ENCODE assay signal across 26 cellular contexts in the genomic region with DNA sequence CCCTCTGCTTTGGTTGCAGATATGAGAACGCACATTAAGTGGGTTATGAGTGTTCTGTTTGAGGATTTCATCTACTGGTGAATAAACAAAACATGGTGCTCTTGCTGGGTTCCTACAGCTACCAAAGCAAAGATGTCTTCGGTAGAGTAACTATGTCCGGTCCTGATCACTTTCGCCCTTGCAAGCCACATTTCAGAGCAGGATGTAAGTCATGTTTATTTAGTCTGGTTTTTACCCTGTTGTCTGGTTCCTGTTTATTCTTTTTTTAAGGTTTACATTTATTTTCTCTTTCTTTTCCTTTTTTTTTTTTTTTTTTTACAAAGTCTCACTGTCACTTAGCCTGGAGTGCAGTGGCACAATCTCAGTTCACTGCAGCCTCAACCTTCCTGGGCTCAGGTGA.
"Had no signal": no experiment of that assay in that cellular context is flagged by ENCODE, and none has a peak within 500 bp of the region (broad histone marks: within the 10 kb centered on the region; RNA-seq: fewer than 3 reads in every experiment).

No MANE protein-coding gene starts in this region.

- DNase-seq: activated CD4-positive, alpha-beta T cell treated with anti-CD3 and anti-CD28 coated beads for 48 hours; activated CD4-positive, alpha-beta T cell treated with anti-CD3 and anti-CD28 coated beads, Interleukin-2, amount 50 U/mL, for 48 hours; activated CD8-positive, alpha-beta memory T cell treated with anti-CD3 and anti-CD28 coated beads for 24 hours; activated gamma-delta T cell treated with Interleukin-2 at 50 U/mL for 16 hours; activated naive CD4-positive, alpha-beta T cell treated with anti-CD3 and anti-CD28 coated beads, Interleukin-2, amount 50 U/mL, for 16 hours; amniotic stem cell; colonic mucosa; effector CD8-positive, alpha-beta T cell; erythroblast; hippocampal formation; naive thymus-derived CD8-positive, alpha-beta T cell; nucleus accumbens; spleen; stimulated activated naive CD4-positive, alpha-beta T cell; SW 1271; T-helper 9 cell; transverse colon; WERI-Rb-1 had no signal

- H3K4me1 ChIP-seq: breast epithelium, colonic mucosa, parathyroid adenoma, right atrium auricular region, spleen, transverse colon had no signal

- H3K9ac ChIP-seq: parathyroid adenoma had no signal

- H2AFZ ChIP-seq: parathyroid adenoma had no signal

- H3K27me3 ChIP-seq: breast epithelium, colonic mucosa, gastroesophageal sphincter, right atrium auricular region, spleen, transverse colon had no signal

- H3K79me2 ChIP-seq: parathyroid adenoma had no signal

- H3K4me3 ChIP-seq: breast epithelium, colonic mucosa, gastroesophageal sphincter, right atrium auricular region, spleen, transverse colon had no signal

- ATAC-seq: activated CD4-positive, CD25-positive, alpha-beta regulatory T cell treated with anti-CD3 and anti-CD28 coated beads, Interleukin-2, amount 50 U/mL, for 24 hours; gastroesophageal sphincter; naive thymus-derived CD8-positive, alpha-beta T cell had no signal

- FAIRE-seq: astrocyte, endometrium, TTC549 had no signal

- H3K27ac ChIP-seq: colonic mucosa, gastroesophageal sphincter, parathyroid adenoma, right atrium auricular region, spleen, transverse colon, WERI-Rb-1 had no signal

- H3K9me3 ChIP-seq: breast epithelium, colonic mucosa, gastroesophageal sphincter, right atrium auricular region, spleen, transverse colon had no signal

- H3K36me3 ChIP-seq: breast epithelium, colonic mucosa, gastroesophageal sphincter, right atrium auricular region, spleen, transverse colon, WERI-Rb-1 had no signal
